8 cellular contexts compared by ENCODE assay signal in the genomic region with DNA sequence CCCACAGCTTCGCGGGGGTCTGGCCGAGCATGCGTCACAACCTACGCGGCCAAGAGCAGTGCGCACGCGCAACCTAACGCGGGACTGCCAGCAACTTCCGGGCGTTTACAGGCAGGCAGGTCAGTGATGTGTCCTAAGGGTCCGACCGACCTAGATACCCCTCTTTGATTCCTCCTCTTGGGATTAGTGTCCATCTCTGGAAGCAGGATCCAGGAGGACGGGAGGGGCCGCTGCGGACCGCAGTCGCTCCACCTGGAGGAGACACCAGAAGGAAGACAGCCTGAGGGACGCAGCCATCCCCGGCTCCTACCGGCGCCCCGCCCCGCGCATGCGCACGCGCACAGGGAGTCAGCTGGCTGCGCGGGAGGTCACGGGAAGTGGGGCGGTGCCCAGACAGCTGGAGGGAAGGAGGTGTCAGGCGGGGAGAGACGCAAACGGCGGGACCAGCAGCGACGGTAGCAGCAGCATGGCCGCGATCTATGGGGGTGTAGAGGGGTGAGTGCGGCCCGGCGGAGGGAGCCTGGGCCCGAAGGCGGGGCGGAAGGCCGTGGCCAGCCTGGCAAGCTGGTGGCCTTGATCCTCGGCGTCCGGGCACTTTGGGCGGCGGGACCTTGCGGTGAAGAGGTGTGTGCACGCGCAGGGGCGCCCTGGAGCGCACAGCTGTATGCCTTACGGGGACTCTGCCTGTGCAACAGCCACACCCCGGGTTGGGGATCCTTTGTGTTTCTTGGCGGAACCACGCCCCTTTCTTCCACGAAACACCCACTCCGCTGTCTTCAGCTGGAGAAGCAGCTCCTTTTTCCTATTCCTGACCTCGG. TPM values are rescaled to one million over a fixed set of nuclear protein-coding genes. Genes with fewer than 3 reads are reported as not detected.
DNase-seq lines count a peak whose midpoint lies in the region; ATAC-seq and TF ChIP-seq lines count a peak whose summit lies in the region.

A gene (plus strand): TSS at position 431 of the 818 bp plus-strand sequence. CDS start 36 bp downstream, at position 467.

- H3K9me3 ChIP-seq in ascending aorta, result no peaks in the 10 kb centered on the region
- no peaks in the 10 kb centered on the region for H3K9me3 ChIP-seq in right cardiac atrium (ENCODE audit: control insufficient read depth, low read length)
- H3K9me3 ChIP-seq in uterus, result no peaks in the 10 kb centered on the region

- peak within 1 kb of the TSS; percentile 97 for H3K4me3 Mint-ChIP-seq in T-helper 2 cell treated with Interferon-gamma antibody and Interleukin-4, amounts not matched to agents 5 μg/mL and 100 μg/mL, for 36 hours

- TF ChIP-seq POLR2A in uterus (IDR thresholded peaks at IDR 0.05), result peak; percentile 99 to 100

- H3K36me3 ChIP-seq in ascending aorta (peaks cover 4 to 10% of the 10 kb centered on the region in 2 donors), uterus (no peaks in the 10 kb centered on the region)

- DNase-seq in NCI-H2029 (lab: John Stamatoyannopoulos, UW) (peak; percentile 89), ascending aorta (ENCODE audit: low spot score in 2 of 2) (peak; percentile 86 to 98), right cardiac atrium (peak; percentile 97 to 99 (median 99)), putamen (ENCODE audit: low spot score) (peak; percentile 96), uterus (peak; percentile 95 to 96)
- DNase-seq in T-helper 2 cell treated with Interferon-gamma antibody and Interleukin-4, amounts not matched to agents 5 μg/mL and 100 μg/mL, for 36 hours (ENCODE audit: low spot score), result peak; percentile 98

- H3K4me3 ChIP-seq in ascending aorta, result peak within 1 kb of the TSS; percentile 66 to 84
- H3K4me3 ChIP-seq in right cardiac atrium (ENCODE audit: low read length), result peak within 1 kb of the TSS; percentile 67
- peak within 1 kb of the TSS; percentile 70 to 98 for H3K4me3 ChIP-seq in uterus

- peaks cover 22% of the 10 kb centered on the region for H3K36me3 Mint-ChIP-seq in T-helper 2 cell treated with Interferon-gamma antibody and Interleukin-4, amounts not matched to agents 5 μg/mL and 100 μg/mL, for 36 hours (ENCODE audit: low read depth)

- peak within 1 kb of the TSS; percentile 97 for H3K27ac Mint-ChIP-seq in T-helper 2 cell treated with Interferon-gamma antibody and Interleukin-4, amounts not matched to agents 5 μg/mL and 100 μg/mL, for 36 hours

- WGBS in right cardiac atrium, result under 1% methylated on average over 66 of the region's 66 CpGs

- H3K27me3 ChIP-seq in ascending aorta, result no peaks in the 10 kb centered on the region
- H3K27me3 ChIP-seq in right cardiac atrium (ENCODE audit: control insufficient read depth, insufficient read depth), result no peaks in the 10 kb centered on the region
- no peaks in the 10 kb centered on the region for H3K27me3 ChIP-seq in uterus

- ATAC-seq in GM18508 (IDR thresholded peaks at IDR 0.05; ENCODE audit: insufficient read depth, unreplicated experiment), result peak; percentile 37
- peak; percentile 55 for ATAC-seq in HG02981 (IDR thresholded peaks at IDR 0.05; ENCODE audit: unreplicated experiment)
- peak; percentile 97 for ATAC-seq in right cardiac atrium

- peaks cover 46% of the 10 kb centered on the region for H3K4me1 Mint-ChIP-seq in T-helper 2 cell treated with Interferon-gamma antibody and Interleukin-4, amounts not matched to agents 5 μg/mL and 100 μg/mL, for 36 hours (ENCODE audit: low read depth)

- H3K27me3 Mint-ChIP-seq in T-helper 2 cell treated with Interferon-gamma antibody and Interleukin-4, amounts not matched to agents 5 μg/mL and 100 μg/mL, for 36 hours (ENCODE audit: low read depth), result peaks cover 4% of the 10 kb centered on the region

- intact Hi-C loops in ascending aorta (cut with DNase I) (loop anchor here (1.0 to 10.0 kb wide), 6 partner anchors 62 to 774 kb away; a partner anchor contains a TSS), right cardiac atrium (cut with DNase I) (no loop called here), uterus (cut with DNase I; ENCODE audit: low total_unique reads) (no loop called here)

- H3K9me3 Mint-ChIP-seq in T-helper 2 cell treated with Interferon-gamma antibody and Interleukin-4, amounts not matched to agents 5 μg/mL and 100 μg/mL, for 36 hours, result no peaks in the 10 kb centered on the region

- H3K27ac ChIP-seq in ascending aorta (peak within 1 kb of the TSS; percentile 81 to 97), right cardiac atrium (ENCODE audit: low read length) (peak within 1 kb of the TSS; percentile 93), uterus (peak within 1 kb of the TSS; percentile 95 to 97)

- TF ChIP-seq CTCF in ascending aorta (IDR thresholded peaks at IDR 0.05) (no peak), uterus (IDR thresholded peaks at IDR 0.05) (peak in 2 of 4 experiments; percentile 29 to 33)

- peaks cover 6 to 22% of the 10 kb centered on the region in 2 donors for H3K4me1 ChIP-seq in ascending aorta
- no peaks in the 10 kb centered on the region for H3K4me1 ChIP-seq in right cardiac atrium (ENCODE audit: control insufficient read depth, insufficient read depth, low read length)
- peaks cover 0 to 5% of the 10 kb centered on the region in 2 donors for H3K4me1 ChIP-seq in uterus

RNA-seq across cellular contexts. Expression of the gene that starts here (rescaled TPM):
- 97.4 TPM for total RNA-seq in ascending aorta
- total RNA-seq in right cardiac atrium, result 10 to 100 TPM; 50.1 to 63.1 (median 57.8) TPM
- 53.5 TPM for polyA plus RNA-seq in right cardiac atrium
- 10 to 100 TPM; 17.2 to 69.0 (median 55.1) TPM for total RNA-seq in uterus

Comparison
In these comparisons a context has a peak if more than half of its experiments do, and no peak if none do; other contexts are left out.
1. Peak in every context shown above with its lines: DNase-seq, ATAC-seq, H3K4me3 ChIP-seq and H3K27ac ChIP-seq.
2. ATAC-seq: peak in every context shown above with its lines; median percentile 97 in right cardiac atrium; 55 in HG02981; 37 in GM18508.